ENCODE assay signal across 8 cellular contexts in the genomic region with DNA sequence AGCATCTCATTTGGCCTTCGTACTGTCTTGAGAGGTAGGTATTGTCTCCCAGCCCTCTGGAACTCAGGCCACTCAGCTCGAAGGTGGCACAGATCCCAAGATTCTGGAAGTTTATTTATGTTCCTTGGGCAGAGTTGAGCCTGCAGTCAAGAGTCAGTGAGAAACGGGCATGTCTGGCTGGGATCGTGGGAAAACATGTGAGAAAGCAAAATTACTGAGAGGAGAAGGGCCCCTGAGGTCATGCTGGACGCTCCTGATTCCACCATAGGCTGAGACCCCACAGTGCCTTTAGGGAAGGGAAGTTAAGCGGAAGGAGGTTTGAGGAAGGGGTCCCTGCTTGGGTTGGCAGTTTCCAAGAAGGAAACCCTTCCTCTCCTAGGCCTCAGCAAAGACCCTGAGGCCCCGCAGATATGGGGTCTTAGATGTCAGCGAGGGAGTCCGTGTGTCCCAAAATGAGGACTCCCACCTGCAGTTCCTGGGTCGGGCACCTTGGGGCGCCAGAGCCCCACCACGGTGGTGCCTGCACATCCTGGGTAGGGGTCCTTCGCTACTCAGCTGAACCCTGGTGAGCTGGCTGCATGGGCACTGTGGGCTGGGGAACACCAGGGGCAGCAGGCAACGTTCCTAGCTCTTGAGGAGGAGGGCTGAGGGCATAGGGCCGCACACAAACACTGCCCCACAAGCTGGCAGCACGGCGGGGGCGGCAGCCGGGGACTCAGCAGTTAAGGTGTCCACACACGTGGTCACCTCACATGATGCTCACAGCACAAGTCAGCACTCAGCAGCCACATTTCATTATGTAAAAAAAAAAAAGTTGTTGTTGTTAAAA. TPM values are rescaled to one million over a fixed set of nuclear protein-coding genes. Genes with fewer than 3 reads are reported as not detected.
DNase-seq lines count a peak whose midpoint lies in the region; ATAC-seq and TF ChIP-seq lines count a peak whose summit lies in the region.

No MANE protein-coding gene starts in this region.

- no peak for ATAC-seq in GM18873 (IDR thresholded peaks at IDR 0.05; ENCODE audit: low FRiP score, unreplicated experiment)

- peak; percentile 74 for TF ChIP-seq CTCF in astrocyte of the spinal cord (IDR thresholded peaks at IDR 0.05; ENCODE audit: low read depth, low read length)

- H3K9me3 ChIP-seq in MG63: no peaks in the 10 kb centered on the region
- H3K9me3 ChIP-seq in subcutaneous abdominal adipose tissue (ENCODE audit: control insufficient read depth in 5 of 5, low read length in 5 of 5): no peaks in the 10 kb centered on the region

- H3K4me3 ChIP-seq in MG63 (no peak overlapping the region), astrocyte of the spinal cord (ENCODE audit: low read depth, low read length) (no peak overlapping the region), subcutaneous abdominal adipose tissue (ENCODE audit: low read depth in 1 of 5, low read length in 5 of 5) (no peak overlapping the region)

- H3K36me3 ChIP-seq in MG63 (peaks cover 58% of the 10 kb centered on the region), subcutaneous abdominal adipose tissue (ENCODE audit: control insufficient read depth in 5 of 5, insufficient read depth in 5 of 5, low read length in 5 of 5) (peaks cover 0 to 48% (median 46%) of the 10 kb centered on the region in 5 donors)

- H3K27me3 ChIP-seq in MG63 (no peaks in the 10 kb centered on the region), layer of hippocampus (ENCODE audit: control insufficient read depth, insufficient read depth, low read length) (no peaks in the 10 kb centered on the region), subcutaneous abdominal adipose tissue (ENCODE audit: control insufficient read depth in 5 of 5, insufficient read depth in 4 of 5, low read length in 5 of 5) (no peaks in the 10 kb centered on the region)

- H3K27ac ChIP-seq in layer of hippocampus (ENCODE audit: low read depth, low read length) (peak overlapping the region; percentile 77), subcutaneous abdominal adipose tissue (ENCODE audit: low read depth, low read length) (peak overlapping the region; percentile 23)

- in situ Hi-C loops in astrocyte of the spinal cord (cut with HindIII; ENCODE audit: low sequenced_read_pairs): no loop called here

- peaks cover 9 to 25% (median 19%) of the 10 kb centered on the region in 5 donors for H3K4me1 ChIP-seq in subcutaneous abdominal adipose tissue (ENCODE audit: control insufficient read depth in 5 of 5, insufficient read depth in 5 of 5, low read length in 5 of 5)

- DNase-seq in D341Med (ENCODE audit: low spot score) (peak; percentile 83), MG63 (peak; percentile 51), astrocyte of the spinal cord (ENCODE audit: low read depth, low spot score) (no peak), MV-4-11 (lab: John Stamatoyannopoulos, UW) (no peak), NCI-H2196 treated with DMSO at 0.1 percent for 48 hours (lab: John Stamatoyannopoulos, UW; ENCODE audit: unreplicated experiment) (no peak)

- H3K9ac ChIP-seq in subcutaneous abdominal adipose tissue (ENCODE audit: low read length in 5 of 5): peak overlapping the region in 1 of 5 donors; percentile 56

RNA-seq across cellular contexts. Expression of gene SEMA4A, which starts 12.3 kb away (rescaled TPM):
- total RNA-seq in MG63 (2014; rRNA removed; shearing (Covaris generic); ENCODE audit: low replicate concordance): 0.49 TPM in 1 of 2 replicates, not detected in the other

RNA-seq across cellular contexts. Expression of gene LMNA, which starts 26.6 kb away (rescaled TPM):
- total RNA-seq in MG63 (2014; rRNA removed; shearing (Covaris generic); ENCODE audit: low replicate concordance): 1,337 and 1,568 TPM in 2 replicates

RNA-seq across cellular contexts. Expression of gene SLC25A44, which starts 52.8 kb away (rescaled TPM):
- 12.7 and 13.1 TPM in 2 replicates for total RNA-seq in MG63 (2014; rRNA removed; shearing (Covaris generic); ENCODE audit: low replicate concordance)

RNA-seq across cellular contexts. Expression of gene MEX3A, which starts 58.8 kb away (rescaled TPM):
- total RNA-seq in MG63 (2014; rRNA removed; shearing (Covaris generic); ENCODE audit: low replicate concordance): 2.3 and 2.7 TPM in 2 replicates

Comparison
In these comparisons a context has a peak if more than half of its experiments do, and no peak if none do; other contexts are left out.
1. DNase-seq: peak in D341Med (single experiment) and MG63 (single experiment); none in astrocyte of the spinal cord (single experiment), MV-4-11 (single experiment) and NCI-H2196 treated with DMSO at 0.1 percent for 48 hours (single experiment).